Comparison of ENCODE assay signal across 1 cellular context in genomic region chr1:181117648-181118449, GRCh38.
TF ChIP-seq lines count a peak whose summit lies in the region.

No MANE protein-coding gene starts in this region.

TF ChIP-seq in HEK293, 187 proteins besides CTCF, POLR2A, EP300 and RAD21 (continued from another document and continues in another):
- TF ChIP-seq ZSCAN4 (tag by site-specific recombination; IDR thresholded peaks at IDR 0.05) (no peak), ZBTB48 (tag by site-specific recombination; IDR thresholded peaks at IDR 0.05) (0 out of 2 replicates have a peak, but pooled peaks have one; percentile 20), KLF10 (tag by site-specific recombination; IDR thresholded peaks at IDR 0.05) (no peak), ZNF488 (tag by site-specific recombination; IDR thresholded peaks at IDR 0.05) (no peak), ZNF18 (tag by site-specific recombination; IDR thresholded peaks at IDR 0.05) (peak; percentile 57; the same call in 1 of the 2 replicates), ZSCAN30 (tag by site-specific recombination; IDR thresholded peaks at IDR 0.05) (no peak), ZNF555 (tag by site-specific recombination; conservative IDR thresholded peaks at IDR 0.05) (no peak), ZNF518A (tag by site-specific recombination; conservative IDR thresholded peaks at IDR 0.05; ENCODE audit: low read depth) (no peak), ZNF707 (tag by site-specific recombination; IDR thresholded peaks at IDR 0.05) (no peak), ZIC2 (tag by site-specific recombination; IDR thresholded peaks at IDR 0.05) (peak; percentile 63), ZNF830 (tag by site-specific recombination; IDR thresholded peaks at IDR 0.05; ENCODE audit: low read depth) (no peak), SP7 (tag by site-specific recombination; IDR thresholded peaks at IDR 0.05) (peak; percentile 98), ZNF394 (tag by site-specific recombination; IDR thresholded peaks at IDR 0.05; ENCODE audit: borderline replicate concordance) (no peak), HOXD13 (CRISPR knock-in tag; IDR thresholded peaks at IDR 0.05; ENCODE audit: borderline replicate concordance) (no peak), ZNF221 (tag by site-specific recombination; IDR thresholded peaks at IDR 0.05; ENCODE audit: borderline replicate concordance) (no peak), HOXA7 (CRISPR knock-in tag; IDR thresholded peaks at IDR 0.05; ENCODE audit: borderline replicate concordance) (no peak), PATZ1 (tag by site-specific recombination; IDR thresholded peaks at IDR 0.05) (no peak), SP3 (tag by site-specific recombination; IDR thresholded peaks at IDR 0.05) (no peak), KLF17 (tag by site-specific recombination; IDR thresholded peaks at IDR 0.05) (peak; percentile 90), ZNF561 (tag by site-specific recombination; IDR thresholded peaks at IDR 0.05; ENCODE audit: borderline replicate concordance) (peak; percentile 24; the same call in 1 of the 2 replicates), ZNF148 (tag by site-specific recombination; IDR thresholded peaks at IDR 0.05; ENCODE audit: borderline replicate concordance) (no peak), ZFHX2 (tag by site-specific recombination; conservative IDR thresholded peaks at IDR 0.05) (no peak), SETDB1 (IDR thresholded peaks at IDR 0.05; ENCODE audit: insufficient read length, low read length) (no peak), HIC1 (tag by site-specific recombination; IDR thresholded peaks at IDR 0.05) (no peak), ZNF626 (tag by site-specific recombination; IDR thresholded peaks at IDR 0.05) (no peak), WT1 (tag by site-specific recombination; IDR thresholded peaks at IDR 0.05) (peak; percentile 94), INSM2 (tag by site-specific recombination; IDR thresholded peaks at IDR 0.05) (no peak), ZNF670 (tag by site-specific recombination; IDR thresholded peaks at IDR 0.05; ENCODE audit: low read depth) (no peak), GLIS1 (tag by site-specific recombination; IDR thresholded peaks at IDR 0.05) (peak; percentile 55; the same call in 1 of the 2 replicates), ZNF621 (tag by site-specific recombination; IDR thresholded peaks at IDR 0.05) (no peak), ZBTB8A (tag by site-specific recombination; IDR thresholded peaks at IDR 0.05) (no peak), ZNF211 (tag by site-specific recombination; IDR thresholded peaks at IDR 0.05; ENCODE audit: low read depth) (no peak), OSR2 (tag by site-specific recombination; IDR thresholded peaks at IDR 0.05) (peak; percentile 80), ZFP3 (tag by site-specific recombination; IDR thresholded peaks at IDR 0.05; ENCODE audit: low read depth) (no peak), ZNF792 (tag by site-specific recombination; IDR thresholded peaks at IDR 0.05) (no peak), ZNF169 (tag by site-specific recombination; IDR thresholded peaks at IDR 0.05) (no peak), ZNF223 (tag by site-specific recombination; IDR thresholded peaks at IDR 0.05) (no peak), ZNF10 (tag by site-specific recombination; IDR thresholded peaks at IDR 0.05) (0 out of 2 replicates have a peak, but pooled peaks have one; percentile 29), ZNF138 (tag by site-specific recombination; IDR thresholded peaks at IDR 0.05; ENCODE audit: borderline replicate concordance) (no peak), ZNF785 (tag by site-specific recombination; IDR thresholded peaks at IDR 0.05) (no peak), YY1 (tag by site-specific recombination; IDR thresholded peaks at IDR 0.05) (no peak), ZNF837 (tag by site-specific recombination; IDR thresholded peaks at IDR 0.05) (no peak), REPIN1 (tag by site-specific recombination; IDR thresholded peaks at IDR 0.05; ENCODE audit: low read depth) (no peak), ZNF366 (tag by site-specific recombination; conservative IDR thresholded peaks at IDR 0.05) (no peak), ZNF521 (tag by site-specific recombination; IDR thresholded peaks at IDR 0.05) (no peak), TCF7L2 (IDR thresholded peaks at IDR 0.05; ENCODE audit: borderline replicate concordance, low read depth, low read length) (no peak), ZNF423 (tag by site-specific recombination; IDR thresholded peaks at IDR 0.05) (0 out of 2 replicates have a peak, but pooled peaks have one; percentile 36), FEZF1 (tag by site-specific recombination; IDR thresholded peaks at IDR 0.05) (peak; percentile 82), KLF16 (tag by site-specific recombination; IDR thresholded peaks at IDR 0.05) (no peak), ZNF600 (tag by site-specific recombination; IDR thresholded peaks at IDR 0.05) (no peak)
